Comparison of ENCODE assay signal across 18 cellular contexts in the genomic region with DNA sequence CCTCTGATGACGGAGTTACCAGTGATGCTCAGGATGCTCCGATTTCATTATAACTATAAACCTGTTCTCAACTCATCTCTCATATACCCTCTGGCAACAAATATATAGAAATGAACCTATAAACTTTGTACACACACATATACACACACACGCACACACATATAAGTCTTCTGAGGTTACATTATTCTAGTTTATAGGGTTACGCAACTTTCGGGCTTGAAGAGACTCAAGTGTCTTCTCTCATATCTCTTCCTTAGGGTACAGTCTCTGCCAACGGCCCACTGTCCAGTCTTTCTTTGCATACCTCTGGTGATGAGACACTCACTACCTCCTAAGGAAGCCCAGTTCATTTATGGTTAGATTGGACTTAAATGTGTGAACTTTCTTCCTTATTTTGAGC.
DNase-seq lines count a peak whose midpoint lies in the region; ATAC-seq, FAIRE-seq and TF ChIP-seq lines count a peak whose summit lies in the region.
"Had no signal": no experiment of that assay in that cellular context is flagged by ENCODE, and none has a peak within 500 bp of the region (broad histone marks: within the 10 kb centered on the region; RNA-seq: fewer than 3 reads in every experiment).

No MANE protein-coding gene starts in this region.

- peaks cover 9% of the 10 kb centered on the region for H3K27me3 Mint-ChIP-seq in CD4-positive, CD25-positive, alpha-beta regulatory T cell
- no peaks in the 10 kb centered on the region; the same call in 1 of the 2 replicates for H3K27me3 Mint-ChIP-seq in HFFc6 (ENCODE audit: insufficient read depth)
- no peaks in the 10 kb centered on the region for H3K27me3 Mint-ChIP-seq in activated naive CD4-positive, alpha-beta T cell treated with anti-CD3 and anti-CD28 coated beads, Interleukin-2, amount 10 ng/mL, durations not matched to agents 7 days and 5 days
- H3K27me3 Mint-ChIP-seq: CD4-positive, alpha-beta T cell had no signal

- no peaks in the 10 kb centered on the region for H3K36me3 ChIP-seq in CD4-positive, CD25-positive, alpha-beta regulatory T cell (ENCODE audit: control insufficient read depth, insufficient read depth, low read length)
- no peaks in the 10 kb centered on the region for H3K36me3 ChIP-seq in K562 (ENCODE audit: control insufficient read depth, insufficient read depth, low read length)
- H3K36me3 ChIP-seq: HAP-1, Peyer's patch had no signal

- H3K4me1 Mint-ChIP-seq in CD4-positive, CD25-positive, alpha-beta regulatory T cell = peaks cover 0 to 29% (median 0%) of the 10 kb centered on the region in 4 donors
- H3K4me1 Mint-ChIP-seq in HFFc6 (ENCODE audit: low read depth) = peaks cover 66% of the 10 kb centered on the region
- peaks cover 2% of the 10 kb centered on the region for H3K4me1 Mint-ChIP-seq in activated naive CD4-positive, alpha-beta T cell treated with anti-CD3 and anti-CD28 coated beads, Interleukin-2, amount 10 ng/mL, durations not matched to agents 7 days and 5 days

- no peak overlapping the region for H3K4me2 ChIP-seq in K562 (ENCODE audit: insufficient read depth, low read length)

- intact Hi-C loops in K562 (cut with micrococcal nuclease) = no loop called here

- TF ChIP-seq CTCF in HFFc6 (IDR thresholded peaks at IDR 0.05) (no peak), K562 (IDR thresholded peaks at IDR 0.05 in 2 of 3, conservative IDR thresholded peaks at IDR 0.05 in 1 of 3; ENCODE audit: insufficient read depth in 2 of 3, low read depth in 1 of 3, low read length in 3 of 3) (no peak)

- no peak overlapping the region for H3K4me3 ChIP-seq in CD4-positive, CD25-positive, alpha-beta regulatory T cell (ENCODE audit: low read depth, low read length)
- no peak overlapping the region for H3K4me3 ChIP-seq in K562
- H3K4me3 ChIP-seq: HAP-1, Peyer's patch had no signal

- no peak overlapping the region for H3K9ac ChIP-seq in K562 (ENCODE audit: insufficient read depth in 1 of 2, low read depth in 2 of 2, low read length in 2 of 2)

- no peak for FAIRE-seq in K562 (lab: Jason Lieb, UNC)

- no peak overlapping the region for H3K27ac ChIP-seq in CD4-positive, CD25-positive, alpha-beta regulatory T cell (ENCODE audit: insufficient read depth, low read length, poor library complexity, severe bottlenecking)
- no peak overlapping the region for H3K27ac ChIP-seq in K562 (ENCODE audit: extremely low read depth, low read depth, low read length)
- H3K27ac ChIP-seq: Peyer's patch had no signal

- peak overlapping the region in 2 of 3 donors; percentile 17 to 83 for H3K27ac Mint-ChIP-seq in CD4-positive, CD25-positive, alpha-beta regulatory T cell
- H3K27ac Mint-ChIP-seq in HFFc6 = peak overlapping the region; percentile 86
- H3K27ac Mint-ChIP-seq in activated naive CD4-positive, alpha-beta T cell treated with anti-CD3 and anti-CD28 coated beads, Interleukin-2, amount 10 ng/mL, durations not matched to agents 7 days and 5 days = no peak overlapping the region
- H3K27ac Mint-ChIP-seq: B cell; CD4-positive, alpha-beta T cell had no signal

- peaks cover 2% of the 10 kb centered on the region for H3K27me3 ChIP-seq in CD4-positive, CD25-positive, alpha-beta regulatory T cell (ENCODE audit: control insufficient read depth, insufficient read depth, low read length)
- H3K27me3 ChIP-seq in K562 (ENCODE audit: control insufficient read depth in 2 of 2, insufficient read depth in 2 of 2, low read length in 2 of 2) = no peaks in the 10 kb centered on the region
- H3K27me3 ChIP-seq: Peyer's patch had no signal

- POLR2A ChIA-PET in K562 (lab: Yijun Ruan, JAX) = no interaction called here

- TF ChIP-seq POLR2A in K562 (conservative IDR thresholded peaks at IDR 0.05) = no peak

- no peaks in the 10 kb centered on the region for H4K20me1 ChIP-seq in K562 (replicated peaks; ENCODE audit: control insufficient read depth, insufficient read depth, low read length)

- WGBS in K562 (ENCODE audit: insufficient coverage, low coverage, missing lambda C conversion rate) = 59% methylated on average over 6 of the region's 6 CpGs

- H3K79me2 ChIP-seq in K562 (ENCODE audit: control insufficient read depth, insufficient read depth, low read length) = no peaks in the 10 kb centered on the region

- H3K4me3 Mint-ChIP-seq in CD4-positive, CD25-positive, alpha-beta regulatory T cell = no peak overlapping the region
- peak overlapping the region; percentile 51 for H3K4me3 Mint-ChIP-seq in HFFc6
- no peak overlapping the region for H3K4me3 Mint-ChIP-seq in activated naive CD4-positive, alpha-beta T cell treated with anti-CD3 and anti-CD28 coated beads, Interleukin-2, amount 10 ng/mL, durations not matched to agents 7 days and 5 days
- H3K4me3 Mint-ChIP-seq: B cell; CD4-positive, alpha-beta T cell had no signal

- no peaks in the 10 kb centered on the region for H3K9me3 Mint-ChIP-seq in CD4-positive, CD25-positive, alpha-beta regulatory T cell
- H3K9me3 Mint-ChIP-seq in HFFc6 = no peaks in the 10 kb centered on the region
- H3K9me3 Mint-ChIP-seq in activated naive CD4-positive, alpha-beta T cell treated with anti-CD3 and anti-CD28 coated beads, Interleukin-2, amount 10 ng/mL, durations not matched to agents 7 days and 5 days = no peaks in the 10 kb centered on the region
- H3K9me3 Mint-ChIP-seq: CD4-positive, alpha-beta T cell had no signal

- CTCF ChIA-PET in K562 (lab: Yijun Ruan, JAX; ENCODE audit: low intra/inter-chr PET ratio) = no interaction called here
- CTCF ChIA-PET in activated naive CD4-positive, alpha-beta T cell treated with anti-CD3 and anti-CD28 coated beads, Interleukin-2, amount 10 ng/mL, durations not matched to agents 7 days and 5 days (lab: Charles Lee) = no interaction called here

- H3K9me3 ChIP-seq in CD4-positive, CD25-positive, alpha-beta regulatory T cell (ENCODE audit: control insufficient read depth in 2 of 2, low read length in 2 of 2) = no peaks in the 10 kb centered on the region
- no peaks in the 10 kb centered on the region for H3K9me3 ChIP-seq in K562 (replicated peaks; ENCODE audit: control insufficient read depth, insufficient read depth, low read depth, low read length)
- H3K9me3 ChIP-seq: HAP-1, Peyer's patch had no signal

- H2AFZ ChIP-seq in K562 (ENCODE audit: low read depth, low read length) = no peak overlapping the region

- DNase-seq in CD4-positive, CD25-positive, alpha-beta regulatory T cell = no peak
- DNase-seq in HFFc6 (no peak), K562 (ENCODE audit: extremely low read depth in 1 of 4, low spot score in 3 of 4) (no peak), islet precursor cell (peak; percentile 8), COR-L47 (lab: John Stamatoyannopoulos, UW) (no peak)
- no peak for DNase-seq in activated naive CD4-positive, alpha-beta T cell treated with anti-CD3 and anti-CD28 coated beads, Interleukin-2, amount 10 ng/mL, durations not matched to agents 7 days and 5 days
- DNase-seq: CD4-positive, alpha-beta T cell; GF-D8; KBM-7; NCI-H1417 treated with DMSO at 0.1 percent for 48 hours; NCI-H2029; NCI-H345; NCI-H524 treated with DMSO at 0.1 percent for 48 hours; Peyer's patch had no signal

- no TSS peak for BruUV-seq in K562 (replicated peaks; lab: Mats Ljungman, UMichigan)

- TF ChIP-seq RAD21 in K562 (CRISPR knock-in tag; conservative IDR thresholded peaks at IDR 0.05 in 1 of 2, IDR thresholded peaks at IDR 0.05 in 1 of 2) = no peak

- H3K9me1 ChIP-seq in K562 (ENCODE audit: control insufficient read depth, insufficient read depth, low read length) = no peaks in the 10 kb centered on the region

- H3K36me3 Mint-ChIP-seq in CD4-positive, CD25-positive, alpha-beta regulatory T cell = no peaks in the 10 kb centered on the region
- H3K36me3 Mint-ChIP-seq in HFFc6 (ENCODE audit: low read depth) = no peaks in the 10 kb centered on the region
- no peaks in the 10 kb centered on the region for H3K36me3 Mint-ChIP-seq in activated naive CD4-positive, alpha-beta T cell treated with anti-CD3 and anti-CD28 coated beads, Interleukin-2, amount 10 ng/mL, durations not matched to agents 7 days and 5 days

- no peaks in the 10 kb centered on the region for H3K4me1 ChIP-seq in CD4-positive, CD25-positive, alpha-beta regulatory T cell (ENCODE audit: control insufficient read depth, insufficient read depth, low read length, poor library complexity, severe bottlenecking)
- H3K4me1 ChIP-seq in K562 (replicated peaks in 1 of 2; ENCODE audit: control insufficient read depth in 2 of 2, insufficient read depth in 2 of 2, low read length in 2 of 2) = peaks cover 10 to 11% of the 10 kb centered on the region in 2 experiments; a peak in 3 of 5 replicates
- H3K4me1 ChIP-seq: HAP-1, Peyer's patch had no signal

- ATAC-seq in CD4-positive, CD25-positive, alpha-beta regulatory T cell (ENCODE audit: low read depth in 2 of 2) = no peak
- ATAC-seq in K562 (no peak), HG02571 (IDR thresholded peaks at IDR 0.05; ENCODE audit: unreplicated experiment) (no peak)
- ATAC-seq: Right ventricle myocardium inferior had no signal

- TF ChIP-seq EP300 in K562 (IDR thresholded peaks at IDR 0.05; ENCODE audit: low read length) = no peak

- in situ Hi-C loops in K562 (cut with MboI) = loop anchor here (25.0 kb wide), 1 partner anchor 212 kb away; no protein-coding TSS in a partner anchor

TF ChIP-seq in K562, 482 proteins besides CTCF, POLR2A, EP300 and RAD21:
- TF ChIP-seq KDM1A (IDR thresholded peaks at IDR 0.05) (peak in 1 of 2 experiments; percentile 33; a peak in 1 of 4 replicates), BCOR (IDR thresholded peaks at IDR 0.05) (peak; percentile 59; the same call in 1 of the 2 replicates), RBM25 (IDR thresholded peaks at IDR 0.05; ENCODE audit: low read depth, low read length, severe bottlenecking) (peak; percentile 29), ADNP (tag; IDR thresholded peaks at IDR 0.05) (0 out of 2 replicates have a peak, but pooled peaks have one; percentile 18)
- TF ChIP-seq, protein P1, sequence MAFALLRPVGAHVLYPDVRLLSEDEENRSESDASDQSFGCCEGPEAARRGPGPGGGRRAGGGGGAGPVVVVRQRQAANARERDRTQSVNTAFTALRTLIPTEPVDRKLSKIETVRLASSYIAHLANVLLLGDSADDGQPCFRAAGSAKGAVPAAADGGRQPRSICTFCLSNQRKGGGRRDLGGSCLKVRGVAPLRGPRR (CRISPR knock-in tag; IDR thresholded peaks at IDR 0.05) = no peak
